ENCODE assay signal across 1 cellular context in genomic region chr19:11239377-11240000, GRCh38.
TF ChIP-seq lines count a peak whose summit lies in the region.

TSS of gene ANGPTL8 (plus strand) at chr19:11239619. CDS start at chr19:11239638, 19 bp downstream.

TF ChIP-seq in HepG2, 621 proteins besides CTCF, POLR2A, EP300 and RAD21 (continued from another document and continues in another):
- TF ChIP-seq PAXIP1 (CRISPR knock-in tag; conservative IDR thresholded peaks at IDR 0.05) (peak; percentile 94), ZNF256 (CRISPR knock-in tag; conservative IDR thresholded peaks at IDR 0.05) (no peak), ARID2 (CRISPR knock-in tag; IDR thresholded peaks at IDR 0.05; ENCODE audit: borderline replicate concordance) (0 out of 2 replicates have a peak, but pooled peaks have one; percentile 32), NFYB (CRISPR knock-in tag; IDR thresholded peaks at IDR 0.05) (no peak), HNRNPL (IDR thresholded peaks at IDR 0.05; ENCODE audit: low read depth, low read length) (peak; percentile 99), CBX2 (IDR thresholded peaks at IDR 0.05; ENCODE audit: low read depth, low read length) (no peak), CBX2 (CRISPR knock-in tag; IDR thresholded peaks at IDR 0.05; ENCODE audit: low read depth) (no peak), ZNF619 (CRISPR knock-in tag; IDR thresholded peaks at IDR 0.05) (0 out of 2 replicates have a peak, but pooled peaks have one; percentile 57), ZNF317 (CRISPR knock-in tag; IDR thresholded peaks at IDR 0.05) (peak; percentile 93), MIER3 (CRISPR knock-in tag; IDR thresholded peaks at IDR 0.05; ENCODE audit: borderline replicate concordance) (peak; percentile 98), ARNT (IDR thresholded peaks at IDR 0.05) (no peak), MTF1 (CRISPR knock-in tag; IDR thresholded peaks at IDR 0.05) (peak; percentile 55; the same call in 1 of the 2 replicates), HMG20B (CRISPR knock-in tag; conservative IDR thresholded peaks at IDR 0.05) (peak; percentile 84), ZNF431 (CRISPR knock-in tag; IDR thresholded peaks at IDR 0.05; ENCODE audit: borderline replicate concordance, low read depth) (peak; percentile 97), PATZ1 (CRISPR knock-in tag; IDR thresholded peaks at IDR 0.05) (peak; percentile 99), ZFX (CRISPR knock-in tag; IDR thresholded peaks at IDR 0.05; ENCODE audit: low read depth) (peak; percentile 95), ZNF33B (CRISPR knock-in tag; IDR thresholded peaks at IDR 0.05) (peak; percentile 76; the same call in 1 of the 2 replicates), ZNF605 (CRISPR knock-in tag; IDR thresholded peaks at IDR 0.05) (no peak), MXD3 (CRISPR knock-in tag; IDR thresholded peaks at IDR 0.05) (peak; percentile 83; the same call in 1 of the 2 replicates), TBL1XR1 (IDR thresholded peaks at IDR 0.05; ENCODE audit: borderline replicate concordance, low read length, partially characterized antibody) (peak; percentile 84), TOE1 (CRISPR knock-in tag; IDR thresholded peaks at IDR 0.05) (peak; percentile 68; the same call in 1 of the 2 replicates), SYNCRIP (IDR thresholded peaks at IDR 0.05; ENCODE audit: insufficient read depth, low read depth, low read length) (no peak), ZNF17 (CRISPR knock-in tag; IDR thresholded peaks at IDR 0.05) (0 out of 2 replicates have a peak, but pooled peaks have one; percentile 37), ZFP36 (IDR thresholded peaks at IDR 0.05; ENCODE audit: borderline replicate concordance, low read depth, low read length, partially characterized antibody) (no peak), ZNF33A (CRISPR knock-in tag; IDR thresholded peaks at IDR 0.05; ENCODE audit: borderline replicate concordance) (no peak), ZBTB14 (CRISPR knock-in tag; IDR thresholded peaks at IDR 0.05) (no peak), GABPA (IDR thresholded peaks at IDR 0.05; ENCODE audit: low read depth, low read length) (no peak), GABPA (CRISPR knock-in tag; IDR thresholded peaks at IDR 0.05; ENCODE audit: low read depth) (peak; percentile 62), HMGXB4 (CRISPR knock-in tag; IDR thresholded peaks at IDR 0.05; ENCODE audit: borderline replicate concordance in 1 of 2, low read depth in 1 of 2) (peak; percentile 71 to 77; a peak in 2 of 4 replicates), ZSCAN31 (CRISPR knock-in tag; IDR thresholded peaks at IDR 0.05; ENCODE audit: low read depth) (no peak; the same call in 1 of the 2 replicates), ZNF572 (CRISPR knock-in tag; IDR thresholded peaks at IDR 0.05) (no peak), KLF15 (CRISPR knock-in tag; IDR thresholded peaks at IDR 0.05; ENCODE audit: borderline replicate concordance) (0 out of 2 replicates have a peak, but pooled peaks have one; percentile 47), TBP (CRISPR knock-in tag; IDR thresholded peaks at IDR 0.05) (no peak), HOXA7 (CRISPR knock-in tag; IDR thresholded peaks at IDR 0.05) (0 out of 2 replicates have a peak, but pooled peaks have one; percentile 29), ATF6 (CRISPR knock-in tag; conservative IDR thresholded peaks at IDR 0.05) (peak; percentile 76; the same call in 1 of the 2 replicates), MTA1 (CRISPR knock-in tag; IDR thresholded peaks at IDR 0.05; ENCODE audit: borderline replicate concordance) (peak; percentile 98), SMC3 (IDR thresholded peaks at IDR 0.05; ENCODE audit: low read length) (peak; percentile 46; the same call in 1 of the 2 replicates), BRF2 (CRISPR knock-in tag; IDR thresholded peaks at IDR 0.05) (no peak), HINFP (CRISPR knock-in tag; IDR thresholded peaks at IDR 0.05; ENCODE audit: low read depth) (peak; percentile 86; the same call in 1 of the 2 replicates), RXRB (CRISPR knock-in tag; IDR thresholded peaks at IDR 0.05; ENCODE audit: borderline replicate concordance) (peak; percentile 93), CHCHD3 (CRISPR knock-in tag; IDR thresholded peaks at IDR 0.05) (0 out of 2 replicates have a peak, but pooled peaks have one; percentile 70), PCBP1 (IDR thresholded peaks at IDR 0.05; ENCODE audit: borderline replicate concordance, low read depth, low read length) (peak; percentile 85; the same call in 1 of the 2 replicates), ZC3H13 (CRISPR knock-in tag; IDR thresholded peaks at IDR 0.05) (peak; percentile 62; the same call in 1 of the 2 replicates), E2F2 (CRISPR knock-in tag; IDR thresholded peaks at IDR 0.05; ENCODE audit: borderline replicate concordance) (no peak), ZSCAN9 (CRISPR knock-in tag; IDR thresholded peaks at IDR 0.05; ENCODE audit: borderline replicate concordance) (peak; percentile 91; the same call in 1 of the 2 replicates), SOX13 (IDR thresholded peaks at IDR 0.05) (peak; percentile 8; the same call in 1 of the 2 replicates), SOX13 (CRISPR knock-in tag; conservative IDR thresholded peaks at IDR 0.05 in 1 of 2, IDR thresholded peaks at IDR 0.05 in 1 of 2) (peak in 1 of 2 experiments; percentile 88; a peak in 2 of 4 replicates), TRAFD1 (CRISPR knock-in tag; IDR thresholded peaks at IDR 0.05; ENCODE audit: borderline replicate concordance) (no peak), ZNF598 (CRISPR knock-in tag; IDR thresholded peaks at IDR 0.05; ENCODE audit: borderline replicate concordance) (peak; percentile 96; the same call in 1 of the 2 replicates), NCOA1 (CRISPR knock-in tag; IDR thresholded peaks at IDR 0.05) (peak; percentile 96)
